ENCODE assay signal across 6 cellular contexts in genomic region chr9:35659340-35659739, GRCh38. TPM values are rescaled to one million over a fixed set of nuclear protein-coding genes. Genes with fewer than 3 reads are reported as not detected.
A peak's percentile ranks its signal among the peaks of the same experiment; 100 is the strongest.
DNase-seq lines count a peak whose midpoint lies in the region; ATAC-seq and TF ChIP-seq lines count a peak whose summit lies in the region.

No MANE protein-coding gene starts in this region.

- intact Hi-C loops in ascending aorta (cut with DNase I): loop anchor here (1.0 to 10.0 kb wide), 5 partner anchors 69 to 667 kb away; partner anchors contain the start of genes FAM221B, HRCT1, SPAAR and SPAG8

- no peak for DNase-seq in GM23338 (ENCODE audit: low spot score)
- peak in 1 of 2 donors; percentile 93 for DNase-seq in ascending aorta (ENCODE audit: low spot score in 2 of 2)
- DNase-seq in naive thymus-derived CD8-positive, alpha-beta T cell: no peak
- DNase-seq in NCI-H146 treated with DMSO at 0.1 percent for 48 hours (lab: John Stamatoyannopoulos, UW; ENCODE audit: unreplicated experiment): no peak
- no peak for DNase-seq in amygdala (lab: John Stamatoyannopoulos, UW)
- DNase-seq in NCI-H524 treated with DMSO at 0.1 percent for 48 hours (lab: John Stamatoyannopoulos, UW): no peak

- peaks cover 3% of the 10 kb centered on the region for H3K9me3 Mint-ChIP-seq in GM23338
- H3K9me3 Mint-ChIP-seq in naive thymus-derived CD8-positive, alpha-beta T cell: peaks cover 0 to 6% (median 0%) of the 10 kb centered on the region in 9 donors

- no peak overlapping the region for H3K27ac Mint-ChIP-seq in GM23338
- peak overlapping the region; percentile 68 to 100 (median 95) for H3K27ac Mint-ChIP-seq in naive thymus-derived CD8-positive, alpha-beta T cell

- POLR2A ChIA-PET in naive thymus-derived CD8-positive, alpha-beta T cell (lab: Charles Lee): interaction anchor here (0.7 to 8.7 kb wide), 9 partner anchors 13 to 90 kb away, joined by 4 to 180 read pairs (median 14); partner anchors contain the start of genes CREB3, GBA2, RGP1 and SIT1

- peaks cover 24% of the 10 kb centered on the region; the same call in 1 of the 2 replicates for H3F3A ChIP-seq in GM23338 (replicated peaks; ENCODE audit: low read depth)

- H3K4me3 Mint-ChIP-seq in GM23338: peak overlapping the region; percentile 77
- H3K4me3 Mint-ChIP-seq in naive thymus-derived CD8-positive, alpha-beta T cell: peak overlapping the region; percentile 74 to 94 (median 87)

- peaks cover 47% of the 10 kb centered on the region for H3K4me1 Mint-ChIP-seq in GM23338
- H3K4me1 Mint-ChIP-seq in naive thymus-derived CD8-positive, alpha-beta T cell: peaks cover 42 to 86% (median 84%) of the 10 kb centered on the region in 4 donors

- H3K9me2 ChIP-seq in GM23338 (ENCODE audit: insufficient read depth): no peaks in the 10 kb centered on the region

- H3K4me3 ChIP-seq in GM23338 (peak overlapping the region; percentile 97), ascending aorta (peak overlapping the region; percentile 88 to 99)

- H3K27me3 ChIP-seq in GM23338 (ENCODE audit: insufficient read depth) (peaks cover 4% of the 10 kb centered on the region; the same call in 1 of the 2 replicates), ascending aorta (no peaks in the 10 kb centered on the region)

- peaks cover 35% of the 10 kb centered on the region for H3K27me3 Mint-ChIP-seq in GM23338 (ENCODE audit: insufficient read depth, low read depth, poor library complexity)
- H3K27me3 Mint-ChIP-seq in naive thymus-derived CD8-positive, alpha-beta T cell: peaks cover 0 to 5% (median 0%) of the 10 kb centered on the region in 5 donors

- H3K79me2 ChIP-seq in GM23338 (replicated peaks; ENCODE audit: insufficient read depth): peaks cover 5% of the 10 kb centered on the region; the same call in 1 of the 2 replicates

- no peaks in the 10 kb centered on the region for H3K9me3 ChIP-seq in ascending aorta

- peaks cover 49% of the 10 kb centered on the region for H3K36me3 Mint-ChIP-seq in GM23338 (ENCODE audit: low read depth)
- peaks cover 4 to 29% (median 13%) of the 10 kb centered on the region in 3 donors for H3K36me3 Mint-ChIP-seq in naive thymus-derived CD8-positive, alpha-beta T cell

- H3K4me2 ChIP-seq in GM23338: peak overlapping the region; percentile 92

- H3K4me1 ChIP-seq in GM23338 (ENCODE audit: insufficient read depth) (peaks cover 16% of the 10 kb centered on the region), ascending aorta (peaks cover 5 to 35% of the 10 kb centered on the region in 2 donors)

- H4K20me1 ChIP-seq in GM23338 (replicated peaks; ENCODE audit: insufficient read depth): no peaks in the 10 kb centered on the region; the same call in none of the 2 replicates

- H3K27ac ChIP-seq in GM23338 (ENCODE audit: low read depth) (0 out of 2 replicates have a peak overlapping the region, but pooled peaks have one; percentile 89), ascending aorta (peak overlapping the region; percentile 97 to 100)

- peaks cover 8% of the 10 kb centered on the region; the same call in 1 of the 2 replicates for H3K36me3 ChIP-seq in GM23338 (ENCODE audit: insufficient read depth)
- peaks cover 6 to 23% of the 10 kb centered on the region in 2 donors for H3K36me3 ChIP-seq in ascending aorta

- TF ChIP-seq CTCF in GM23338 (conservative IDR thresholded peaks at IDR 0.05; ENCODE audit: low read depth in 2 of 2) (no peak), ascending aorta (IDR thresholded peaks at IDR 0.05) (no peak)

- H2AFZ ChIP-seq in GM23338: no peak overlapping the region

- no peak for ATAC-seq in GM23338
- ATAC-seq in naive thymus-derived CD8-positive, alpha-beta T cell: no peak

TF ChIP-seq in GM23338, 12 proteins besides CTCF, POLR2A, EP300 and RAD21 (continues in another document):
- TF ChIP-seq, protein P1, sequence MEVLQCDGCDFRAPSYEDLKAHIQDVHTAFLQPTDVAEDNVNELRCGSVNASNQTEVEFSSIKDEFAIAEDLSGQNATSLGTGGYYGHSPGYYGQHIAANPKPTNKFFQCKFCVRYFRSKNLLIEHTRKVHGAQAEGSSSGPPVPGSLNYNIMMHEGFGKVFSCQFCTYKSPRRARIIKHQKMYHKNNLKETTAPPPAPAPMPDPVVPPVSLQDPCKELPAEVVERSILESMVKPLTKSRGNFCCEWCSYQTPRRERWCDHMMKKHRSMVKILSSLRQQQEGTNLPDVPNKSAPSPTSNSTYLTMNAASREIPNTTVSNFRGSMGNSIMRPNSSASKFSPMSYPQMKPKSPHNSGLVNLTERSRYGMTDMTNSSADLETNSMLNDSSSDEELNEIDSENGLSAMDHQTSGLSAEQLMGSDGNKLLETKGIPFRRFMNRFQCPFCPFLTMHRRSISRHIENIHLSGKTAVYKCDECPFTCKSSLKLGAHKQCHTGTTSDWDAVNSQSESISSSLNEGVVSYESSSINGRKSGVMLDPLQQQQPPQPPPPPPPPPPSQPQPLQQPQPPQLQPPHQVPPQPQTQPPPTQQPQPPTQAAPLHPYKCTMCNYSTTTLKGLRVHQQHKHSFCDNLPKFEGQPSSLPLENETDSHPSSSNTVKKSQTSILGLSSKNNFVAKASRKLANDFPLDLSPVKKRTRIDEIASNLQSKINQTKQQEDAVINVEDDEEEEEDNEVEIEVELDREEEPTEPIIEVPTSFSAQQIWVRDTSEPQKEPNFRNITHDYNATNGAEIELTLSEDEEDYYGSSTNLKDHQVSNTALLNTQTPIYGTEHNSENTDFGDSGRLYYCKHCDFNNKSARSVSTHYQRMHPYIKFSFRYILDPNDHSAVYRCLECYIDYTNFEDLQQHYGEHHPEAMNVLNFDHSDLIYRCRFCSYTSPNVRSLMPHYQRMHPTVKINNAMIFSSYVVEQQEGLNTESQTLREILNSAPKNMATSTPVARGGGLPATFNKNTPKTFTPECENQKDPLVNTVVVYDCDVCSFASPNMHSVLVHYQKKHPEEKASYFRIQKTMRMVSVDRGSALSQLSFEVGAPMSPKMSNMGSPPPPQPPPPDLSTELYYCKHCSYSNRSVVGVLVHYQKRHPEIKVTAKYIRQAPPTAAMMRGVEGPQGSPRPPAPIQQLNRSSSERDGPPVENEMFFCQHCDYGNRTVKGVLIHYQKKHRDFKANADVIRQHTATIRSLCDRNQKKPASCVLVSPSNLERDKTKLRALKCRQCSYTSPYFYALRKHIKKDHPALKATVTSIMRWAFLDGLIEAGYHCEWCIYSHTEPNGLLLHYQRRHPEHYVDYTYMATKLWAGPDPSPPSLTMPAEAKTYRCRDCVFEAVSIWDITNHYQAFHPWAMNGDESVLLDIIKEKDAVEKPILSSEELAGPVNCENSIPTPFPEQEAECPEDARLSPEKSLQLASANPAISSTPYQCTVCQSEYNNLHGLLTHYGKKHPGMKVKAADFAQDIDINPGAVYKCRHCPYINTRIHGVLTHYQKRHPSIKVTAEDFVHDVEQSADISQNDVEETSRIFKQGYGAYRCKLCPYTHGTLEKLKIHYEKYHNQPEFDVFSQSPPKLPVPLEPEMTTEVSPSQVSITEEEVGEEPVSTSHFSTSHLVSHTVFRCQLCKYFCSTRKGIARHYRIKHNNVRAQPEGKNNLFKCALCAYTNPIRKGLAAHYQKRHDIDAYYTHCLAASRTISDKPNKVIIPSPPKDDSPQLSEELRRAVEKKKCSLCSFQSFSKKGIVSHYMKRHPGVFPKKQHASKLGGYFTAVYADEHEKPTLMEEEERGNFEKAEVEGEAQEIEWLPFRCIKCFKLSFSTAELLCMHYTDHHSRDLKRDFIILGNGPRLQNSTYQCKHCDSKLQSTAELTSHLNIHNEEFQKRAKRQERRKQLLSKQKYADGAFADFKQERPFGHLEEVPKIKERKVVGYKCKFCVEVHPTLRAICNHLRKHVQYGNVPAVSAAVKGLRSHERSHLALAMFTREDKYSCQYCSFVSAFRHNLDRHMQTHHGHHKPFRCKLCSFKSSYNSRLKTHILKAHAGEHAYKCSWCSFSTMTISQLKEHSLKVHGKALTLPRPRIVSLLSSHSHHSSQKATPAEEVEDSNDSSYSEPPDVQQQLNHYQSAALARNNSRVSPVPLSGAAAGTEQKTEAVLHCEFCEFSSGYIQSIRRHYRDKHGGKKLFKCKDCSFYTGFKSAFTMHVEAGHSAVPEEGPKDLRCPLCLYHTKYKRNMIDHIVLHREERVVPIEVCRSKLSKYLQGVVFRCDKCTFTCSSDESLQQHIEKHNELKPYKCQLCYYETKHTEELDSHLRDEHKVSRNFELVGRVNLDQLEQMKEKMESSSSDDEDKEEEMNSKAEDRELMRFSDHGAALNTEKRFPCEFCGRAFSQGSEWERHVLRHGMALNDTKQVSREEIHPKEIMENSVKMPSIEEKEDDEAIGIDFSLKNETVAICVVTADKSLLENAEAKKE (CRISPR knock-in tag; IDR thresholded peaks at IDR 0.05): no peak
- TF ChIP-seq EZH2phosphoT487 (IDR thresholded peaks at IDR 0.05; ENCODE audit: unreplicated experiment): no peak

RNA-seq across cellular contexts. Expression of gene CCDC107, which starts 1.2 kb away (rescaled TPM):
- 2.4 and 6.9 TPM in 2 replicates for total RNA-seq in GM23338 (2014; rRNA removed; shearing (Covaris generic))
- polyA plus RNA-seq in GM23338 (2016; fragmentation: Nextera tagmentation; extraction: Ambion mirVana): 18.4 and 20.8 TPM in 2 replicates
- total RNA-seq in ascending aorta: 67.6 TPM
- 10 to 100 TPM; 13.8 to 16.6 TPM for total RNA-seq in naive thymus-derived CD8-positive, alpha-beta T cell
- polyA plus RNA-seq in naive thymus-derived CD8-positive, alpha-beta T cell: 10 to 100 TPM; 45.9 to 59.0 (median 51.5) TPM

RNA-seq across cellular contexts. Expression of gene RMRP, which starts 1.5 kb away (rescaled TPM):
- 8,626 and 33,360 TPM in 2 replicates for total RNA-seq in GM23338 (2014; rRNA removed; shearing (Covaris generic))
- polyA plus RNA-seq in GM23338 (2016; fragmentation: Nextera tagmentation; extraction: Ambion mirVana): 15.3 and 43.0 TPM in 2 replicates
- total RNA-seq in ascending aorta: 17,070 TPM
- over 10,000 TPM; 14,495 to 21,271 TPM for total RNA-seq in naive thymus-derived CD8-positive, alpha-beta T cell
- 10 to 100 TPM in 1 of 3 donors, not detected in 2; 33.0 TPM for polyA plus RNA-seq in naive thymus-derived CD8-positive, alpha-beta T cell

RNA-seq across cellular contexts. Expression of gene ARHGEF39, which starts 5.7 kb away (rescaled TPM):
- 16.8 and 25.7 TPM in 2 replicates for total RNA-seq in GM23338 (2014; rRNA removed; shearing (Covaris generic))
- polyA plus RNA-seq in GM23338 (2016; fragmentation: Nextera tagmentation; extraction: Ambion mirVana): 25.2 and 31.0 TPM in 2 replicates
- total RNA-seq in ascending aorta: 1.1 TPM
- total RNA-seq in naive thymus-derived CD8-positive, alpha-beta T cell: under 1 TPM in 1 of 2 experiments, not detected in 1; 0.29 TPM
- polyA plus RNA-seq in naive thymus-derived CD8-positive, alpha-beta T cell: under 1 TPM; 0.13 to 0.25 (median 0.24) TPM

RNA-seq across cellular contexts. Expression of gene SIT1, which starts 8.6 kb away (rescaled TPM):
- 14.7 and 16.4 TPM in 2 replicates for total RNA-seq in GM23338 (2014; rRNA removed; shearing (Covaris generic))
- polyA plus RNA-seq in GM23338 (2016; fragmentation: Nextera tagmentation; extraction: Ambion mirVana): 13.2 TPM in 2 replicates
- not detected for total RNA-seq in ascending aorta
- total RNA-seq in naive thymus-derived CD8-positive, alpha-beta T cell: 10 to 100 TPM; 24.2 to 25.4 TPM
- 100 to 1,000 TPM in 1 of 3 donors, 10 to 100 TPM in 2; 82.2 to 128 (median 91.6) TPM for polyA plus RNA-seq in naive thymus-derived CD8-positive, alpha-beta T cell

RNA-seq across cellular contexts. Expression of gene CA9, which starts 14.4 kb away (rescaled TPM):
- total RNA-seq in GM23338 (2014; rRNA removed; shearing (Covaris generic)): not detected in 2 replicates
- polyA plus RNA-seq in GM23338 (2016; fragmentation: Nextera tagmentation; extraction: Ambion mirVana): 1.1 and 2.2 TPM in 2 replicates
- total RNA-seq in ascending aorta: 3.9 TPM
- not detected for total RNA-seq in naive thymus-derived CD8-positive, alpha-beta T cell
- not detected for polyA plus RNA-seq in naive thymus-derived CD8-positive, alpha-beta T cell
